Comparison of ENCODE assay signal across 1 cellular context in the genomic region with DNA sequence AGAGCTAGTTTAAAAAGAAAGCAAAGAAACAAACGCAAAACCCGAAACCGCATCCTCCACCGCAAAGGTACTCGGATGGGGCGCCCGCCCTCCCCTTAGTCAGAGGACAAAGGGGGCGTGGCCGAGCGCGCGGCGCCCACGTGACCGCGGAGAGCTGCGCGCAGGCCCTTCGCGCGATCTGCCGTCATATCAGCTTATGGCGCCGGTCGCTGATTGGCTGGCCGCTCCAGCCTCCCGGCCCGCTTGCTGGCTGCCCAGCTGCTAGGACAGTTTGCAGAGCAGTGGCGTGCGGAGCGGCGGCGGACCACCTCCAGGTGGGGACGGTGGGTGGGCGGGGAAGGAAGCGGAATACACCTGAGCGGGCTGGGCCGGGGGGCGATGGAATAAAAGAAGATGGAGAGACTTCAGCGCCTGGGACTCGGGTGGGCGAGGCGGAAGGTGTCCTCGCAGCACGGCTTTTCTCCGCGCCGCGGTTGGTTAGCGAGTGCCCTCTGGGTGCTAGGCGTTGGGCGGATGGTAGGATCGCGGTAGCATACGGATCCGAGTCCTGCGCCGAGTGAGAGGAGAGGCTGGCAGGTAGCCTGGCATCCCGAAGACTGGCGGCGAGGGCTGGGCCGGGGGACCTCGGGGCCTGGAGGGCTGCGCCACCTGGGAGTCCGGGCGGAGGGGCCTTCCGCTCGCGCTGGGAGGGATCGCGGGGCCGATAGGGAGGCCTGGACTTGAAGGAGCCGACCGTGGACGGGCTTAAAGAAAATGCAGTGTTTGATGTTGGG.
TF ChIP-seq lines count a peak whose summit lies in the region.

A gene with protein sequence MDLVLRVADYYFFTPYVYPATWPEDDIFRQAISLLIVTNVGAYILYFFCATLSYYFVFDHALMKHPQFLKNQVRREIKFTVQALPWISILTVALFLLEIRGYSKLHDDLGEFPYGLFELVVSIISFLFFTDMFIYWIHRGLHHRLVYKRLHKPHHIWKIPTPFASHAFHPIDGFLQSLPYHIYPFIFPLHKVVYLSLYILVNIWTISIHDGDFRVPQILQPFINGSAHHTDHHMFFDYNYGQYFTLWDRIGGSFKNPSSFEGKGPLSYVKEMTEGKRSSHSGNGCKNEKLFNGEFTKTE (plus strand): TSS at position 269 of the 773 bp plus-strand sequence. CDS start 10,605 bp downstream, outside the sequence.

TF ChIP-seq in HepG2, 621 proteins besides CTCF, POLR2A, EP300 and RAD21 (continued from another document and continues in another):
- TF ChIP-seq, protein P1, sequence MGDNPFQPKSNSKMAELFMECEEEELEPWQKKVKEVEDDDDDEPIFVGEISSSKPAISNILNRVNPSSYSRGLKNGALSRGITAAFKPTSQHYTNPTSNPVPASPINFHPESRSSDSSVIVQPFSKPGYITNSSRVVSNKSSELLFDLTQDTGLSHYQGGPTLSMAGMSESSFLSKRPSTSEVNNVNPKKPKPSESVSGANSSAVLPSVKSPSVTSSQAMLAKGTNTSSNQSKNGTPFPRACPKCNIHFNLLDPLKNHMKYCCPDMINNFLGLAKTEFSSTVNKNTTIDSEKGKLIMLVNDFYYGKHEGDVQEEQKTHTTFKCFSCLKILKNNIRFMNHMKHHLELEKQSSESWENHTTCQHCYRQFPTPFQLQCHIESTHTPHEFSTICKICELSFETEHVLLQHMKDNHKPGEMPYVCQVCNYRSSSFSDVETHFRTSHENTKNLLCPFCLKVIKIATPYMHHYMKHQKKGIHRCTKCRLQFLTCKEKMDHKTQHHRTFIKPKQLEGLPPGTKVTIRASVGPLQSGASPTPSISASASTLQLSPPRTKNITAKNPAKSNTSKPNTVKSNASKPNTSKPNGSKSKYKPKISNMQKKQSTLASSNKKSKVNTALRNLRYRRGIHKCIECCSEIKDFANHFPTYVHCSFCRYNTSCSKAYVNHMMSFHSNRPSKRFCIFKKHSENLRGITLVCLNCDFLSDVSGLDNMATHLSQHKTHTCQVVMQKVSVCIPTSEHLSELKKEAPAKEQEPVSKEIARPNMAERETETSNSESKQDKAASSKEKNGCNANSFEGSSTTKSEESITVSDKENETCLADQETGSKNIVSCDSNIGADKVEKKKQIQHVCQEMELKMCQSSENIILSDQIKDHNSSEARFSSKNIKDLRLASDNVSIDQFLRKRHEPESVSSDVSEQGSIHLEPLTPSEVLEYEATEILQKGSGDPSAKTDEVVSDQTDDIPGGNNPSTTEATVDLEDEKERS (CRISPR knock-in tag; IDR thresholded peaks at IDR 0.05), result peak; percentile 65; the same call in 1 of the 2 replicates
- TF ChIP-seq POLR2AphosphoS5 (IDR thresholded peaks at IDR 0.05; ENCODE audit: low read depth, low read length), result peak; percentile 90
- TF ChIP-seq STAT5B (CRISPR knock-in tag; IDR thresholded peaks at IDR 0.05), result no peak
- TF ChIP-seq, protein P2, sequence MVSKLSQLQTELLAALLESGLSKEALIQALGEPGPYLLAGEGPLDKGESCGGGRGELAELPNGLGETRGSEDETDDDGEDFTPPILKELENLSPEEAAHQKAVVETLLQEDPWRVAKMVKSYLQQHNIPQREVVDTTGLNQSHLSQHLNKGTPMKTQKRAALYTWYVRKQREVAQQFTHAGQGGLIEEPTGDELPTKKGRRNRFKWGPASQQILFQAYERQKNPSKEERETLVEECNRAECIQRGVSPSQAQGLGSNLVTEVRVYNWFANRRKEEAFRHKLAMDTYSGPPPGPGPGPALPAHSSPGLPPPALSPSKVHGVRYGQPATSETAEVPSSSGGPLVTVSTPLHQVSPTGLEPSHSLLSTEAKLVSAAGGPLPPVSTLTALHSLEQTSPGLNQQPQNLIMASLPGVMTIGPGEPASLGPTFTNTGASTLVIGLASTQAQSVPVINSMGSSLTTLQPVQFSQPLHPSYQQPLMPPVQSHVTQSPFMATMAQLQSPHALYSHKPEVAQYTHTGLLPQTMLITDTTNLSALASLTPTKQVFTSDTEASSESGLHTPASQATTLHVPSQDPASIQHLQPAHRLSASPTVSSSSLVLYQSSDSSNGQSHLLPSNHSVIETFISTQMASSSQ (IDR thresholded peaks at IDR 0.05; ENCODE audit: low read depth), result no peak
- TF ChIP-seq, protein P2 (CRISPR knock-in tag; IDR thresholded peaks at IDR 0.05; ENCODE audit: borderline replicate concordance), result peak; percentile 44
- peak; percentile 26; the same call in 1 of the 2 replicates for TF ChIP-seq ISL2 (CRISPR knock-in tag; IDR thresholded peaks at IDR 0.05)
- 0 out of 2 replicates have a peak, but pooled peaks have one; percentile 71 for TF ChIP-seq ZNF430 (CRISPR knock-in tag; IDR thresholded peaks at IDR 0.05)
- peak; percentile 83 for TF ChIP-seq SPEN (CRISPR knock-in tag; IDR thresholded peaks at IDR 0.05; ENCODE audit: low read depth)
- TF ChIP-seq, protein P3, sequence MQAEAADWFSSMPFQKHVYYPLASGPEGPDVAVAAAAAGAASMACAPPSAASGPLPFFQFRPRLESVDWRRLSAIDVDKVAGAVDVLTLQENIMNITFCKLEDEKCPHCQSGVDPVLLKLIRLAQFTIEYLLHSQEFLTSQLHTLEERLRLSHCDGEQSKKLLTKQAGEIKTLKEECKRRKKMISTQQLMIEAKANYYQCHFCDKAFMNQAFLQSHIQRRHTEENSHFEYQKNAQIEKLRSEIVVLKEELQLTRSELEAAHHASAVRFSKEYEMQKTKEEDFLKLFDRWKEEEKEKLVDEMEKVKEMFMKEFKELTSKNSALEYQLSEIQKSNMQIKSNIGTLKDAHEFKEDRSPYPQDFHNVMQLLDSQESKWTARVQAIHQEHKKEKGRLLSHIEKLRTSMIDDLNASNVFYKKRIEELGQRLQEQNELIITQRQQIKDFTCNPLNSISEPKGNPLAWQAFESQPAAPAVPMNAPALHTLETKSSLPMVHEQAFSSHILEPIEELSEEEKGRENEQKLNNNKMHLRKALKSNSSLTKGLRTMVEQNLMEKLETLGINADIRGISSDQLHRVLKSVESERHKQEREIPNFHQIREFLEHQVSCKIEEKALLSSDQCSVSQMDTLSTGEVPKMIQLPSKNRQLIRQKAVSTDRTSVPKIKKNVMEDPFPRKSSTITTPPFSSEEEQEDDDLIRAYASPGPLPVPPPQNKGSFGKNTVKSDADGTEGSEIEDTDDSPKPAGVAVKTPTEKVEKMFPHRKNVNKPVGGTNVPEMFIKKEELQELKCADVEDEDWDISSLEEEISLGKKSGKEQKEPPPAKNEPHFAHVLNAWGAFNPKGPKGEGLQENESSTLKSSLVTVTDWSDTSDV (CRISPR knock-in tag; IDR thresholded peaks at IDR 0.05), result peak; percentile 88
- TF ChIP-seq, protein P4, sequence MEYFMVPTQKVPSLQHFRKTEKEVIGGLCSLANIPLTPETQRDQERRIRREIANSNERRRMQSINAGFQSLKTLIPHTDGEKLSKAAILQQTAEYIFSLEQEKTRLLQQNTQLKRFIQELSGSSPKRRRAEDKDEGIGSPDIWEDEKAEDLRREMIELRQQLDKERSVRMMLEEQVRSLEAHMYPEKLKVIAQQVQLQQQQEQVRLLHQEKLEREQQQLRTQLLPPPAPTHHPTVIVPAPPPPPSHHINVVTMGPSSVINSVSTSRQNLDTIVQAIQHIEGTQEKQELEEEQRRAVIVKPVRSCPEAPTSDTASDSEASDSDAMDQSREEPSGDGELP (IDR thresholded peaks at IDR 0.05; ENCODE audit: borderline replicate concordance, low read depth), result peak; percentile 94; the same call in 1 of the 2 replicates
- peak; percentile 93 for TF ChIP-seq BORCS8-MEF2B (CRISPR knock-in tag; IDR thresholded peaks at IDR 0.05)
- TF ChIP-seq, protein P5, sequence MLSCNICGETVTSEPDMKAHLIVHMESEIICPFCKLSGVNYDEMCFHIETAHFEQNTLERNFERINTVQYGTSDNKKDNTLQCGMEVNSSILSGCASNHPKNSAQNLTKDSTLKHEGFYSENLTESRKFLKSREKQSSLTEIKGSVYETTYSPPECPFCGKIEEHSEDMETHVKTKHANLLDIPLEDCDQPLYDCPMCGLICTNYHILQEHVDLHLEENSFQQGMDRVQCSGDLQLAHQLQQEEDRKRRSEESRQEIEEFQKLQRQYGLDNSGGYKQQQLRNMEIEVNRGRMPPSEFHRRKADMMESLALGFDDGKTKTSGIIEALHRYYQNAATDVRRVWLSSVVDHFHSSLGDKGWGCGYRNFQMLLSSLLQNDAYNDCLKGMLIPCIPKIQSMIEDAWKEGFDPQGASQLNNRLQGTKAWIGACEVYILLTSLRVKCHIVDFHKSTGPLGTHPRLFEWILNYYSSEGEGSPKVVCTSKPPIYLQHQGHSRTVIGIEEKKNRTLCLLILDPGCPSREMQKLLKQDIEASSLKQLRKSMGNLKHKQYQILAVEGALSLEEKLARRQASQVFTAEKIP (CRISPR knock-in tag; IDR thresholded peaks at IDR 0.05; ENCODE audit: borderline replicate concordance), result no peak
- peak; percentile 81; the same call in 1 of the 2 replicates for TF ChIP-seq ZNF138 (CRISPR knock-in tag; IDR thresholded peaks at IDR 0.05; ENCODE audit: low read depth)
- TF ChIP-seq NFE2L1 (CRISPR knock-in tag; IDR thresholded peaks at IDR 0.05; ENCODE audit: borderline replicate concordance), result no peak
- peak; percentile 95 for TF ChIP-seq ZMYM4 (CRISPR knock-in tag; IDR thresholded peaks at IDR 0.05)
- TF ChIP-seq CHD2 (IDR thresholded peaks at IDR 0.05; ENCODE audit: low read depth, low read length), result peak; percentile 42; the same call in 1 of the 2 replicates
- TF ChIP-seq RBM39 (IDR thresholded peaks at IDR 0.05; ENCODE audit: low read depth, low read length, poor library complexity, severe bottlenecking), result no peak
- TF ChIP-seq GTF2F1 (IDR thresholded peaks at IDR 0.05; ENCODE audit: low read length), result no peak
- TF ChIP-seq, protein P6, sequence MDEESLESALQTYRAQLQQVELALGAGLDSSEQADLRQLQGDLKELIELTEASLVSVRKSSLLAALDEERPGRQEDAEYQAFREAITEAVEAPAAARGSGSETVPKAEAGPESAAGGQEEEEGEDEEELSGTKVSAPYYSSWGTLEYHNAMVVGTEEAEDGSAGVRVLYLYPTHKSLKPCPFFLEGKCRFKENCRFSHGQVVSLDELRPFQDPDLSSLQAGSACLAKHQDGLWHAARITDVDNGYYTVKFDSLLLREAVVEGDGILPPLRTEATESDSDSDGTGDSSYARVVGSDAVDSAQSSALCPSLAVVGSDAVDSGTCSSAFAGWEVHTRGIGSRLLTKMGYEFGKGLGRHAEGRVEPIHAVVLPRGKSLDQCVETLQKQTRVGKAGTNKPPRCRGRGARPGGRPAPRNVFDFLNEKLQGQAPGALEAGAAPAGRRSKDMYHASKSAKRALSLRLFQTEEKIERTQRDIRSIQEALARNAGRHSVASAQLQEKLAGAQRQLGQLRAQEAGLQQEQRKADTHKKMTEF (CRISPR knock-in tag; IDR thresholded peaks at IDR 0.05), result peak; percentile 78
- TF ChIP-seq, protein P7, sequence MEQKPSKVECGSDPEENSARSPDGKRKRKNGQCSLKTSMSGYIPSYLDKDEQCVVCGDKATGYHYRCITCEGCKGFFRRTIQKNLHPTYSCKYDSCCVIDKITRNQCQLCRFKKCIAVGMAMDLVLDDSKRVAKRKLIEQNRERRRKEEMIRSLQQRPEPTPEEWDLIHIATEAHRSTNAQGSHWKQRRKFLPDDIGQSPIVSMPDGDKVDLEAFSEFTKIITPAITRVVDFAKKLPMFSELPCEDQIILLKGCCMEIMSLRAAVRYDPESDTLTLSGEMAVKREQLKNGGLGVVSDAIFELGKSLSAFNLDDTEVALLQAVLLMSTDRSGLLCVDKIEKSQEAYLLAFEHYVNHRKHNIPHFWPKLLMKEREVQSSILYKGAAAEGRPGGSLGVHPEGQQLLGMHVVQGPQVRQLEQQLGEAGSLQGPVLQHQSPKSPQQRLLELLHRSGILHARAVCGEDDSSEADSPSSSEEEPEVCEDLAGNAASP (CRISPR knock-in tag; IDR thresholded peaks at IDR 0.05; ENCODE audit: borderline replicate concordance), result peak; percentile 55
- no peak for TF ChIP-seq TCF12 (IDR thresholded peaks at IDR 0.05)
- TF ChIP-seq TCF12 (CRISPR knock-in tag; IDR thresholded peaks at IDR 0.05), result 0 out of 2 replicates have a peak, but pooled peaks have one; percentile 47
- peak; percentile 86; the same call in 1 of the 2 replicates for TF ChIP-seq SNAI1 (CRISPR knock-in tag; IDR thresholded peaks at IDR 0.05; ENCODE audit: borderline replicate concordance)
- 0 out of 2 replicates have a peak, but pooled peaks have one; percentile 33 for TF ChIP-seq ZNF530 (CRISPR knock-in tag; IDR thresholded peaks at IDR 0.05; ENCODE audit: low read depth)
- peak; percentile 71; the same call in 1 of the 2 replicates for TF ChIP-seq ZFP82 (CRISPR knock-in tag; IDR thresholded peaks at IDR 0.05; ENCODE audit: borderline replicate concordance)
- TF ChIP-seq, protein P8, sequence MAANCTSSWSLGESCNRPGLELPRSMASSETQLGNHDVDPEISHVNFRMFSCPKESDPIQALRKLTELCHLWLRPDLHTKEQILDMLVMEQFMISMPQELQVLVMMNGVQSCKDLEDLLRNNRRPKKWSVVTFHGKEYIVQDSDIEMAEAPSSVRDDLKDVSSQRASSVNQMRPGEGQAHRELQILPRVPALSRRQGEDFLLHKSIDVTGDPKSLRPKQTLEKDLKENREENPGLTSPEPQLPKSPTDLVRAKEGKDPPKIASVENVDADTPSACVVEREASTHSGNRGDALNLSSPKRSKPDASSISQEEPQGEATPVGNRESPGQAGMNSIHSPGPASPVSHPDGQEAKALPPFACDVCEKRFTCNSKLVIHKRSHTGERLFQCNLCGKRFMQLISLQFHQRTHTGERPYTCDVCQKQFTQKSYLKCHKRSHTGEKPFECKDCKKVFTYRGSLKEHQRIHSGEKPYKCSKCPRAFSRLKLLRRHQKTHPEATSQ (CRISPR knock-in tag; IDR thresholded peaks at IDR 0.05; ENCODE audit: borderline replicate concordance), result 0 out of 2 replicates have a peak, but pooled peaks have one; percentile 15
- TF ChIP-seq, protein P9, sequence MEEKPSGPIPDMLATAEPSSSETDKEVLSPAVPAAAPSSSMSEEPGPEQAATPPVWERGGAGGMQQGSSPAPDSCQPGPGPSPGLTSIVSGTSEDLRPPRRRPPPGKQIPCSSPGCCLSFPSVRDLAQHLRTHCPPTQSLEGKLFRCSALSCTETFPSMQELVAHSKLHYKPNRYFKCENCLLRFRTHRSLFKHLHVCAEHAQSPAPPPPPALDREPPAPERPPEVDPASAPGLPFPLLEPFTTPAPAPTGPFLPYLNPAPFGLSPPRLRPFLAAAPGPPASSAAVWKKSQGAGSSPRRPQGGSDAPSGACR (CRISPR knock-in tag; IDR thresholded peaks at IDR 0.05), result no peak
- TF ChIP-seq FOXA3 (CRISPR knock-in tag; IDR thresholded peaks at IDR 0.05), result peak; percentile 40
- TF ChIP-seq, protein P10, sequence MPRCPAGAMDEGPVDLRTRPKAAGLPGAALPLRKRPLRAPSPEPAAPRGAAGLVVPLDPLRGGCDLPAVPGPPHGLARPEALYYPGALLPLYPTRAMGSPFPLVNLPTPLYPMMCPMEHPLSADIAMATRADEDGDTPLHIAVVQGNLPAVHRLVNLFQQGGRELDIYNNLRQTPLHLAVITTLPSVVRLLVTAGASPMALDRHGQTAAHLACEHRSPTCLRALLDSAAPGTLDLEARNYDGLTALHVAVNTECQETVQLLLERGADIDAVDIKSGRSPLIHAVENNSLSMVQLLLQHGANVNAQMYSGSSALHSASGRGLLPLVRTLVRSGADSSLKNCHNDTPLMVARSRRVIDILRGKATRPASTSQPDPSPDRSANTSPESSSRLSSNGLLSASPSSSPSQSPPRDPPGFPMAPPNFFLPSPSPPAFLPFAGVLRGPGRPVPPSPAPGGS (CRISPR knock-in tag; IDR thresholded peaks at IDR 0.05), result peak; percentile 80
